Comparison of ENCODE assay signal across 8 cellular contexts in genomic region chr11:63986156-63986931, GRCh38. TPM values are rescaled to one million over a fixed set of nuclear protein-coding genes. Genes with fewer than 3 reads are reported as not detected.
DNase-seq lines count a peak whose midpoint lies in the region; ATAC-seq and TF ChIP-seq lines count a peak whose summit lies in the region.

OTUB1 (plus strand) TSS chr11:63986438; CDS start chr11:63986457, 19 bp downstream.

- H3K27me3 ChIP-seq in WERI-Rb-1 (ENCODE audit: insufficient read depth, low read depth, severe bottlenecking) (no peaks in the 10 kb centered on the region), mammary epithelial cell (ENCODE audit: insufficient read depth, low read length) (no peaks in the 10 kb centered on the region)

- ATAC-seq in GM18858 (IDR thresholded peaks at IDR 0.05; ENCODE audit: unreplicated experiment) (peak; percentile 75), HG03103 (IDR thresholded peaks at IDR 0.05; ENCODE audit: low read depth, unreplicated experiment) (peak; percentile 73)

- TF ChIP-seq CTCF in WERI-Rb-1 (IDR thresholded peaks at IDR 0.05; ENCODE audit: low read depth, low read length) (no peak), mammary epithelial cell (conservative IDR thresholded peaks at IDR 0.05 in 1 of 2, IDR thresholded peaks at IDR 0.05 in 1 of 2; ENCODE audit: extremely low read depth in 1 of 2, insufficient read depth in 1 of 2, low read depth in 1 of 2, low read length in 2 of 2) (no peak)

- peak within 1 kb of the TSS; percentile 71 for H3K9ac ChIP-seq in mammary epithelial cell (ENCODE audit: insufficient read depth, low read length)

- dilution Hi-C loops in mammary epithelial cell (cut with HindIII; ENCODE audit: low sequenced_read_pairs): no loop called here

- in situ Hi-C loops in mammary epithelial cell (cut with MboI; ENCODE audit: low sequenced_read_pairs in 2 of 2): loop anchor here in 1 of 2 donors (10.0 kb wide), 1 partner anchor 152 kb away; the partner anchor contains the start of gene MARK2

- H3K4me2 ChIP-seq in mammary epithelial cell (ENCODE audit: insufficient read depth, low read depth, low read length): peak within 1 kb of the TSS; percentile 88

- DNase-seq in A172 (ENCODE audit: low spot score) (peak; percentile 87), NCI-H2196 (lab: John Stamatoyannopoulos, UW; ENCODE audit: unreplicated experiment) (peak; percentile 95), WERI-Rb-1 (peak; percentile 96), mammary epithelial cell (peak; percentile 97), iPS-NIHi11 (ENCODE audit: low spot score) (peak; percentile 96)

- peaks cover 67% of the 10 kb centered on the region for H3K79me2 ChIP-seq in mammary epithelial cell (ENCODE audit: insufficient read depth, low read length)

- H3K27ac ChIP-seq in WERI-Rb-1 (peak within 1 kb of the TSS; percentile 81), mammary epithelial cell (ENCODE audit: insufficient read depth, low read depth, low read length) (peak within 1 kb of the TSS; percentile 76), skin epidermis (peak within 1 kb of the TSS; percentile 74 to 97 (median 92))

- H3K9me3 ChIP-seq in WERI-Rb-1 (ENCODE audit: severe bottlenecking) (no peaks in the 10 kb centered on the region), mammary epithelial cell (replicated peaks; ENCODE audit: insufficient read depth, low read length) (no peaks in the 10 kb centered on the region)

- peak within 1 kb of the TSS; percentile 81 for H2AFZ ChIP-seq in mammary epithelial cell (ENCODE audit: low read depth, low read length)

- CTCF ChIA-PET in mammary epithelial cell (lab: Charles Lee; ENCODE audit: low non-redundant PET): no interaction called here

- H3K4me3 ChIP-seq in WERI-Rb-1 (ENCODE audit: low read depth, low read length): peak within 1 kb of the TSS; percentile 80
- peak within 1 kb of the TSS; percentile 83 to 99 (median 89) for H3K4me3 ChIP-seq in mammary epithelial cell (replicated peaks in 1 of 3; ENCODE audit: insufficient read depth in 1 of 3, low read depth in 2 of 3, low read length in 3 of 3)
- peak within 1 kb of the TSS; percentile 68 to 99 (median 88) for H3K4me3 ChIP-seq in skin epidermis

- WGBS in mammary epithelial cell (ENCODE audit: low coverage, missing lambda C conversion rate): 2% methylated on average over 22 of the region's 63 CpGs

- intact Hi-C loops in mammary epithelial cell (cut with micrococcal nuclease): loop anchor here (1.0 to 5.0 kb wide), 5 partner anchors 12 to 219 kb away; partner anchors contain the start of genes COX8A, NAA40 and ZFTA

- peaks cover 25% of the 10 kb centered on the region for H3K36me3 ChIP-seq in WERI-Rb-1
- H3K36me3 ChIP-seq in mammary epithelial cell (ENCODE audit: insufficient read depth, low read length): peaks cover 2% of the 10 kb centered on the region

- peaks cover 20% of the 10 kb centered on the region for H3K4me1 ChIP-seq in mammary epithelial cell (ENCODE audit: insufficient read depth, low read length)

- H4K20me1 ChIP-seq in mammary epithelial cell (ENCODE audit: insufficient read depth, low read length): no peaks in the 10 kb centered on the region

- BruUV-seq in mammary epithelial cell (replicated peaks; lab: Mats Ljungman, UMichigan): no TSS peak

RNA-seq across cellular contexts. Expression of gene OTUB1, which starts in this region (rescaled TPM):
- 31.5 and 41.5 TPM in 2 replicates for total RNA-seq in A172 (2014; rRNA removed; shearing (Covaris generic))
- total RNA-seq in mammary epithelial cell: 100 to 1,000 TPM in 1 of 2 donors, 10 to 100 TPM in 1; 48.0 to 101 TPM
- 196 TPM for polyA plus RNA-seq in mammary epithelial cell
- polyA minus RNA-seq in mammary epithelial cell: 121 TPM

Comparison
In these comparisons a context has a peak if more than half of its experiments do, and no peak if none do; other contexts are left out.
1. Peak in every context shown above with its lines: DNase-seq, ATAC-seq, H3K4me3 ChIP-seq and H3K27ac ChIP-seq.